ENCODE assay signal across 2 cellular contexts in the genomic region with DNA sequence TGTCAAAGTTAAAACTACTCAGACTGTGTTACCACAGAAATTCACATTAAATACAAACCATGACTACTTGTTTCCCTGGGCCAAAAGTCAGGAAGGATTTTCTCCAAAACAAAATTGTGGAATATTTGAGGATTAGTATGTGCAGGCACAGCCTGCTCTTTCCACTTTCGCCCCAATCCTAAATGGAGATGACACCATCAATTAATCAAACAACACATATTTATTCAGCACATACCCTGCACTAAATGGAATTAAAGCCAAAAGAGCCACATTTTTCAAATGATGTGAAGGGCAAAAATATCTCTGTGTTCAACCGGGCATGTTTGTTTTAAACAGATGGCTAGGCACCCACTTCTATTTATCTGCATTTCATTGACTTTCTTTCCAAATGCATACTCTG.
A peak's percentile ranks its signal among the peaks of the same experiment; 100 is the strongest.
TF ChIP-seq lines count a peak whose summit lies in the region.

No MANE protein-coding gene starts in this region.

TF ChIP-seq in liver, 16 proteins besides CTCF, POLR2A, EP300 and RAD21 (continued from another document):
- TF ChIP-seq REST (IDR thresholded peaks at IDR 0.05) (peak; percentile 23), FOXA2 (IDR thresholded peaks at IDR 0.05) (peak; percentile 45), HNF4A (conservative IDR thresholded peaks at IDR 0.05) (peak in 1 of 2 donors; percentile 13), JUND (IDR thresholded peaks at IDR 0.05) (peak in 1 of 2 donors; percentile 39), SP1 (IDR thresholded peaks at IDR 0.05) (no peak), MAX (IDR thresholded peaks at IDR 0.05) (peak; percentile 18), FOXA1 (IDR thresholded peaks at IDR 0.05) (no peak), GABPA (IDR thresholded peaks at IDR 0.05 in 1 of 2, conservative IDR thresholded peaks at IDR 0.05 in 1 of 2) (no peak)
- TF ChIP-seq, protein P1, sequence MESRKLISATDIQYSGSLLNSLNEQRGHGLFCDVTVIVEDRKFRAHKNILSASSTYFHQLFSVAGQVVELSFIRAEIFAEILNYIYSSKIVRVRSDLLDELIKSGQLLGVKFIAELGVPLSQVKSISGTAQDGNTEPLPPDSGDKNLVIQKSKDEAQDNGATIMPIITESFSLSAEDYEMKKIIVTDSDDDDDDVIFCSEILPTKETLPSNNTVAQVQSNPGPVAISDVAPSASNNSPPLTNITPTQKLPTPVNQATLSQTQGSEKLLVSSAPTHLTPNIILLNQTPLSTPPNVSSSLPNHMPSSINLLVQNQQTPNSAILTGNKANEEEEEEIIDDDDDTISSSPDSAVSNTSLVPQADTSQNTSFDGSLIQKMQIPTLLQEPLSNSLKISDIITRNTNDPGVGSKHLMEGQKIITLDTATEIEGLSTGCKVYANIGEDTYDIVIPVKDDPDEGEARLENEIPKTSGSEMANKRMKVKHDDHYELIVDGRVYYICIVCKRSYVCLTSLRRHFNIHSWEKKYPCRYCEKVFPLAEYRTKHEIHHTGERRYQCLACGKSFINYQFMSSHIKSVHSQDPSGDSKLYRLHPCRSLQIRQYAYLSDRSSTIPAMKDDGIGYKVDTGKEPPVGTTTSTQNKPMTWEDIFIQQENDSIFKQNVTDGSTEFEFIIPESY (IDR thresholded peaks at IDR 0.05): peak; percentile 43

TF ChIP-seq in HepG2, 621 proteins besides CTCF, POLR2A, EP300 and RAD21 (continued from another document):
- TF ChIP-seq, protein P2, sequence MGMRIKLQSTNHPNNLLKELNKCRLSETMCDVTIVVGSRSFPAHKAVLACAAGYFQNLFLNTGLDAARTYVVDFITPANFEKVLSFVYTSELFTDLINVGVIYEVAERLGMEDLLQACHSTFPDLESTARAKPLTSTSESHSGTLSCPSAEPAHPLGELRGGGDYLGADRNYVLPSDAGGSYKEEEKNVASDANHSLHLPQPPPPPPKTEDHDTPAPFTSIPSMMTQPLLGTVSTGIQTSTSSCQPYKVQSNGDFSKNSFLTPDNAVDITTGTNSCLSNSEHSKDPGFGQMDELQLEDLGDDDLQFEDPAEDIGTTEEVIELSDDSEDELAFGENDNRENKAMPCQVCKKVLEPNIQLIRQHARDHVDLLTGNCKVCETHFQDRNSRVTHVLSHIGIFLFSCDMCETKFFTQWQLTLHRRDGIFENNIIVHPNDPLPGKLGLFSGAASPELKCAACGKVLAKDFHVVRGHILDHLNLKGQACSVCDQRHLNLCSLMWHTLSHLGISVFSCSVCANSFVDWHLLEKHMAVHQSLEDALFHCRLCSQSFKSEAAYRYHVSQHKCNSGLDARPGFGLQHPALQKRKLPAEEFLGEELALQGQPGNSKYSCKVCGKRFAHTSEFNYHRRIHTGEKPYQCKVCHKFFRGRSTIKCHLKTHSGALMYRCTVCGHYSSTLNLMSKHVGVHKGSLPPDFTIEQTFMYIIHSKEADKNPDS (CRISPR knock-in tag; IDR thresholded peaks at IDR 0.05): no peak
- TF ChIP-seq ZNF83 (CRISPR knock-in tag; IDR thresholded peaks at IDR 0.05; ENCODE audit: borderline replicate concordance): no peak
- no peak for TF ChIP-seq ZBTB7B (CRISPR knock-in tag; IDR thresholded peaks at IDR 0.05)
- no peak for TF ChIP-seq SIX1 (CRISPR knock-in tag; IDR thresholded peaks at IDR 0.05; ENCODE audit: borderline replicate concordance)
- TF ChIP-seq NFKBIZ (CRISPR knock-in tag; IDR thresholded peaks at IDR 0.05): no peak
- TF ChIP-seq TFE3 (CRISPR knock-in tag; IDR thresholded peaks at IDR 0.05): no peak
- TF ChIP-seq SRF (IDR thresholded peaks at IDR 0.05; ENCODE audit: low read depth, low read length): no peak
- no peak for TF ChIP-seq ZNF224 (CRISPR knock-in tag; IDR thresholded peaks at IDR 0.05)
- no peak for TF ChIP-seq HIVEP1 (CRISPR knock-in tag; IDR thresholded peaks at IDR 0.05)
- TF ChIP-seq PLRG1 (conservative IDR thresholded peaks at IDR 0.05): no peak
- no peak for TF ChIP-seq ERF (CRISPR knock-in tag; IDR thresholded peaks at IDR 0.05)
- no peak for TF ChIP-seq MED13 (CRISPR knock-in tag; IDR thresholded peaks at IDR 0.05)
